In the genomic region with DNA sequence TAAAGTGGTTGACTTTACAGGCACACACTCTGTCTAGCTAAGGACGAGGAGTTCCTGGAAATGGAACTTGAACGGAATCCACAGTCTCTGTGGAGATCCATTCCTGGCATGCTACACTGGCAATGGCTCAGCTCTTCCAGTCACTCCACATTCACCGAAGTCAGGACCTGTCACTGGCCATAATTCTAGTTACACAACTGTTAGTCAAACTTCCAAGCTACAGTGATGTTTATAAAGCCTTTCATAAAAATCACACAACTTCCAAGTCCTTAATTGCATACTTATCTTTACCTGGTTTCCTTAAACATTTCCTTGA, we compare ENCODE assay signal across 1 cellular context.
TF ChIP-seq lines count a peak whose summit lies in the region.

No MANE protein-coding gene starts in this region.

TF ChIP-seq in IMR-90, 13 proteins besides CTCF, POLR2A, EP300 and RAD21:
- TF ChIP-seq MAZ (IDR thresholded peaks at IDR 0.05; ENCODE audit: borderline replicate concordance, low read depth, low read length) (no peak), NFE2L2 (IDR thresholded peaks at IDR 0.05; ENCODE audit: low read depth, low read length) (no peak), BHLHE40 (IDR thresholded peaks at IDR 0.05; ENCODE audit: low read depth, low read length) (no peak), CEBPB (IDR thresholded peaks at IDR 0.05; ENCODE audit: low read depth, low read length) (no peak), RCOR1 (IDR thresholded peaks at IDR 0.05; ENCODE audit: insufficient replicate concordance, low read length) (no peak), MAFK (IDR thresholded peaks at IDR 0.05; ENCODE audit: low read depth, low read length) (no peak), MXI1 (IDR thresholded peaks at IDR 0.05; ENCODE audit: borderline replicate concordance, low read depth, low read length) (no peak), RFX5 (IDR thresholded peaks at IDR 0.05; ENCODE audit: low read depth, low read length) (no peak)
- TF ChIP-seq, protein P1, sequence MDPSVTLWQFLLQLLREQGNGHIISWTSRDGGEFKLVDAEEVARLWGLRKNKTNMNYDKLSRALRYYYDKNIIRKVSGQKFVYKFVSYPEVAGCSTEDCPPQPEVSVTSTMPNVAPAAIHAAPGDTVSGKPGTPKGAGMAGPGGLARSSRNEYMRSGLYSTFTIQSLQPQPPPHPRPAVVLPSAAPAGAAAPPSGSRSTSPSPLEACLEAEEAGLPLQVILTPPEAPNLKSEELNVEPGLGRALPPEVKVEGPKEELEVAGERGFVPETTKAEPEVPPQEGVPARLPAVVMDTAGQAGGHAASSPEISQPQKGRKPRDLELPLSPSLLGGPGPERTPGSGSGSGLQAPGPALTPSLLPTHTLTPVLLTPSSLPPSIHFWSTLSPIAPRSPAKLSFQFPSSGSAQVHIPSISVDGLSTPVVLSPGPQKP (IDR thresholded peaks at IDR 0.05; ENCODE audit: borderline replicate concordance, low read depth, low read length): no peak
